8 cellular contexts compared by ENCODE assay signal in genomic region chr17:15999141-15999973, GRCh38.
A peak's percentile ranks its signal among the peaks of the same experiment; 100 is the strongest.
DNase-seq lines count a peak whose midpoint lies in the region; ATAC-seq and TF ChIP-seq lines count a peak whose summit lies in the region.

Gene TTC19, plus strand, starts transcription at chr17:15999824. Its CDS starts 25 bp downstream, at chr17:15999849.
Gene ZSWIM7, minus strand, starts transcription at chr17:15999704. Its CDS starts 110 bp downstream, at chr17:15999594.

- peak; percentile 98 for TF ChIP-seq POLR2A in GM19099 (IDR thresholded peaks at IDR 0.05; ENCODE audit: extremely low read depth, insufficient read length, low read depth)

- DNase-seq in Ammon's horn (ENCODE audit: low spot score) (peak; percentile 99), NCI-H446 treated with DMSO at 0.1 percent for 48 hours (lab: John Stamatoyannopoulos, UW) (peak; percentile 76), cerebellar cortex (ENCODE audit: low spot score) (peak; percentile 96), islet precursor cell (peak; percentile 100)
- DNase-seq in activated CD4-positive, CD25-positive, alpha-beta regulatory T cell treated with anti-CD3 and anti-CD28 coated beads, Interleukin-2, amount 50 U/mL, for 72 hours: peak; percentile 96
- DNase-seq in stimulated activated CD4-positive, alpha-beta T cell treated with anti-CD3 and anti-CD28 coated beads, Interleukin-12 subunit alpha, Interleukin-12 subunit beta, amount 100 ng/mL, for 4 hours: peak; percentile 91

- ATAC-seq in HG03378 (IDR thresholded peaks at IDR 0.05; ENCODE audit: unreplicated experiment): peak; percentile 86

Comparison
In these comparisons a context has a peak if more than half of its experiments do, and no peak if none do; other contexts are left out.
1. Peak in every context shown above with its lines: DNase-seq and ATAC-seq.